Comparison of ENCODE assay signal across 1 cellular context in genomic region chrX:97968376-97969104, GRCh38.
TF ChIP-seq lines count a peak whose summit lies in the region.

No MANE protein-coding gene starts in this region.

TF ChIP-seq in GM23338, 12 proteins besides CTCF, POLR2A, EP300 and RAD21 (continued from another document):
- TF ChIP-seq, protein P1, sequence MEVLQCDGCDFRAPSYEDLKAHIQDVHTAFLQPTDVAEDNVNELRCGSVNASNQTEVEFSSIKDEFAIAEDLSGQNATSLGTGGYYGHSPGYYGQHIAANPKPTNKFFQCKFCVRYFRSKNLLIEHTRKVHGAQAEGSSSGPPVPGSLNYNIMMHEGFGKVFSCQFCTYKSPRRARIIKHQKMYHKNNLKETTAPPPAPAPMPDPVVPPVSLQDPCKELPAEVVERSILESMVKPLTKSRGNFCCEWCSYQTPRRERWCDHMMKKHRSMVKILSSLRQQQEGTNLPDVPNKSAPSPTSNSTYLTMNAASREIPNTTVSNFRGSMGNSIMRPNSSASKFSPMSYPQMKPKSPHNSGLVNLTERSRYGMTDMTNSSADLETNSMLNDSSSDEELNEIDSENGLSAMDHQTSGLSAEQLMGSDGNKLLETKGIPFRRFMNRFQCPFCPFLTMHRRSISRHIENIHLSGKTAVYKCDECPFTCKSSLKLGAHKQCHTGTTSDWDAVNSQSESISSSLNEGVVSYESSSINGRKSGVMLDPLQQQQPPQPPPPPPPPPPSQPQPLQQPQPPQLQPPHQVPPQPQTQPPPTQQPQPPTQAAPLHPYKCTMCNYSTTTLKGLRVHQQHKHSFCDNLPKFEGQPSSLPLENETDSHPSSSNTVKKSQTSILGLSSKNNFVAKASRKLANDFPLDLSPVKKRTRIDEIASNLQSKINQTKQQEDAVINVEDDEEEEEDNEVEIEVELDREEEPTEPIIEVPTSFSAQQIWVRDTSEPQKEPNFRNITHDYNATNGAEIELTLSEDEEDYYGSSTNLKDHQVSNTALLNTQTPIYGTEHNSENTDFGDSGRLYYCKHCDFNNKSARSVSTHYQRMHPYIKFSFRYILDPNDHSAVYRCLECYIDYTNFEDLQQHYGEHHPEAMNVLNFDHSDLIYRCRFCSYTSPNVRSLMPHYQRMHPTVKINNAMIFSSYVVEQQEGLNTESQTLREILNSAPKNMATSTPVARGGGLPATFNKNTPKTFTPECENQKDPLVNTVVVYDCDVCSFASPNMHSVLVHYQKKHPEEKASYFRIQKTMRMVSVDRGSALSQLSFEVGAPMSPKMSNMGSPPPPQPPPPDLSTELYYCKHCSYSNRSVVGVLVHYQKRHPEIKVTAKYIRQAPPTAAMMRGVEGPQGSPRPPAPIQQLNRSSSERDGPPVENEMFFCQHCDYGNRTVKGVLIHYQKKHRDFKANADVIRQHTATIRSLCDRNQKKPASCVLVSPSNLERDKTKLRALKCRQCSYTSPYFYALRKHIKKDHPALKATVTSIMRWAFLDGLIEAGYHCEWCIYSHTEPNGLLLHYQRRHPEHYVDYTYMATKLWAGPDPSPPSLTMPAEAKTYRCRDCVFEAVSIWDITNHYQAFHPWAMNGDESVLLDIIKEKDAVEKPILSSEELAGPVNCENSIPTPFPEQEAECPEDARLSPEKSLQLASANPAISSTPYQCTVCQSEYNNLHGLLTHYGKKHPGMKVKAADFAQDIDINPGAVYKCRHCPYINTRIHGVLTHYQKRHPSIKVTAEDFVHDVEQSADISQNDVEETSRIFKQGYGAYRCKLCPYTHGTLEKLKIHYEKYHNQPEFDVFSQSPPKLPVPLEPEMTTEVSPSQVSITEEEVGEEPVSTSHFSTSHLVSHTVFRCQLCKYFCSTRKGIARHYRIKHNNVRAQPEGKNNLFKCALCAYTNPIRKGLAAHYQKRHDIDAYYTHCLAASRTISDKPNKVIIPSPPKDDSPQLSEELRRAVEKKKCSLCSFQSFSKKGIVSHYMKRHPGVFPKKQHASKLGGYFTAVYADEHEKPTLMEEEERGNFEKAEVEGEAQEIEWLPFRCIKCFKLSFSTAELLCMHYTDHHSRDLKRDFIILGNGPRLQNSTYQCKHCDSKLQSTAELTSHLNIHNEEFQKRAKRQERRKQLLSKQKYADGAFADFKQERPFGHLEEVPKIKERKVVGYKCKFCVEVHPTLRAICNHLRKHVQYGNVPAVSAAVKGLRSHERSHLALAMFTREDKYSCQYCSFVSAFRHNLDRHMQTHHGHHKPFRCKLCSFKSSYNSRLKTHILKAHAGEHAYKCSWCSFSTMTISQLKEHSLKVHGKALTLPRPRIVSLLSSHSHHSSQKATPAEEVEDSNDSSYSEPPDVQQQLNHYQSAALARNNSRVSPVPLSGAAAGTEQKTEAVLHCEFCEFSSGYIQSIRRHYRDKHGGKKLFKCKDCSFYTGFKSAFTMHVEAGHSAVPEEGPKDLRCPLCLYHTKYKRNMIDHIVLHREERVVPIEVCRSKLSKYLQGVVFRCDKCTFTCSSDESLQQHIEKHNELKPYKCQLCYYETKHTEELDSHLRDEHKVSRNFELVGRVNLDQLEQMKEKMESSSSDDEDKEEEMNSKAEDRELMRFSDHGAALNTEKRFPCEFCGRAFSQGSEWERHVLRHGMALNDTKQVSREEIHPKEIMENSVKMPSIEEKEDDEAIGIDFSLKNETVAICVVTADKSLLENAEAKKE (CRISPR knock-in tag; IDR thresholded peaks at IDR 0.05) = peak; percentile 10; the same call in 1 of the 2 replicates
